18 cellular contexts compared by ENCODE assay signal in the genomic region with DNA sequence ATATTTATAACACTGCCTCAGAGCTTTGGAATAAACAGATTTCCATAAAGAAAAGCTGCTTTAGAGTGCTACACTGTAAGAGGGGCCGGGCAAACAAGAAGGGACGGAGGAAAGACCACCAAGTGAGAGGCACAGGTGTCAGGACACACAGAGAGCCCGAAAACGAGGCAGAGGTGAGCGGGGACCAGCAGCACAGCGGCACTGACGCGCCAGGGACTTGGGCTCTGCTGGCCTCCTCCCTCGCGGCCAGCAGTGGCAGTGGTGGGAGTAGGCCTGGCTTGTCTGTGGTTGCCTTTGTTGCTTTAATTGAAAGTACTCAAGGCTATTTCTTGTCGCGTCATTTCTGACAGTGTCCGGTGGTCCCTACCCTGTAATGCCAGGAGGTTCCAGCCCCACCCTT. TPM values are rescaled to one million over a fixed set of nuclear protein-coding genes. Genes with fewer than 3 reads are reported as not detected.
A peak's percentile ranks its signal among the peaks of the same experiment; 100 is the strongest.
DNase-seq lines count a peak whose midpoint lies in the region; ATAC-seq, FAIRE-seq and TF ChIP-seq lines count a peak whose summit lies in the region.
"Had no signal": no experiment of that assay in that cellular context is flagged by ENCODE, and none has a peak within 500 bp of the region (broad histone marks: within the 10 kb centered on the region; RNA-seq: fewer than 3 reads in every experiment).

No MANE protein-coding gene starts in this region.

- no peak for FAIRE-seq in kidney (lab: Jason Lieb, UNC)
- FAIRE-seq: H54 had no signal

- H3K9me3 ChIP-seq in RWPE2 (ENCODE audit: severe bottlenecking), result no peaks in the 10 kb centered on the region
- H3K9me3 ChIP-seq in kidney (ENCODE audit: control insufficient read depth in 1 of 2, low read length in 2 of 2), result no peaks in the 10 kb centered on the region
- no peaks in the 10 kb centered on the region for H3K9me3 ChIP-seq in upper lobe of right lung
- no peaks in the 10 kb centered on the region for H3K9me3 ChIP-seq in right cardiac atrium (ENCODE audit: control insufficient read depth, low read length)
- H3K9me3 ChIP-seq: SJSA1 had no signal

- intact Hi-C loops in kidney (cut with DNase I), result no loop called here
- intact Hi-C loops in posterior vena cava (cut with DNase I), result no loop called here
- intact Hi-C loops in upper lobe of right lung (cut with DNase I), result no loop called here
- intact Hi-C loops in right cardiac atrium (cut with DNase I), result loop anchor here in 2 of 4 donors (5.0 kb wide), 2 partner anchors 35 to 40 kb away; a partner anchor contains a TSS

- no peak for TF ChIP-seq CTCF in RWPE2 (IDR thresholded peaks at IDR 0.05; ENCODE audit: poor library complexity, severe bottlenecking)
- no peak for TF ChIP-seq CTCF in kidney (IDR thresholded peaks at IDR 0.05; ENCODE audit: borderline replicate concordance, extremely low read depth, insufficient read depth)
- TF ChIP-seq CTCF in upper lobe of right lung (IDR thresholded peaks at IDR 0.05), result no peak

- no peak overlapping the region for H3K27ac ChIP-seq in RWPE2 (ENCODE audit: poor library complexity, severe bottlenecking)
- no peak overlapping the region for H3K27ac ChIP-seq in kidney (ENCODE audit: low read depth in 2 of 2, low read length in 2 of 2)
- no peak overlapping the region for H3K27ac ChIP-seq in upper lobe of right lung
- no peak overlapping the region for H3K27ac ChIP-seq in right cardiac atrium (ENCODE audit: low read length)
- H3K27ac ChIP-seq: C4-2B, PC-9, RWPE1, SJSA1 had no signal

- ATAC-seq in RWPE2 (ENCODE audit: low read depth) (no peak), upper lobe of right lung (no peak), right cardiac atrium (no peak)

- DNase-seq in RWPE2 (ENCODE audit: low spot score) (peak; percentile 29), kidney (peak; percentile 53), posterior vena cava (ENCODE audit: low spot score) (peak; percentile 72), upper lobe of right lung (peak; percentile 60), CD1c-positive myeloid dendritic cell (ENCODE audit: extremely low spot score) (no peak), right cardiac atrium (no peak), NCI-H1436 treated with DMSO at 0.1 percent for 48 hours (lab: John Stamatoyannopoulos, UW) (no peak)
- DNase-seq: DND-41, KG1, MV-4-11, NCI-H187 treated with DMSO at 0.1 percent for 48 hours, NCI-H226, NCI-H524 treated with DMSO at 0.1 percent for 48 hours, PC-9 had no signal

- H3K36me3 ChIP-seq in RWPE2 (ENCODE audit: low read depth) (peaks cover under 1% of the 10 kb centered on the region; the same call in 1 of the 2 replicates), kidney (ENCODE audit: control insufficient read depth in 1 of 2, insufficient read depth in 2 of 2, low read length in 2 of 2) (no peaks in the 10 kb centered on the region), upper lobe of right lung (no peaks in the 10 kb centered on the region)

- no peak overlapping the region for H3K4me3 ChIP-seq in RWPE2 (ENCODE audit: severe bottlenecking)
- H3K4me3 ChIP-seq in kidney (ENCODE audit: low read length in 2 of 2), result no peak overlapping the region
- H3K4me3 ChIP-seq in upper lobe of right lung, result no peak overlapping the region
- H3K4me3 ChIP-seq in right cardiac atrium (ENCODE audit: low read length), result no peak overlapping the region
- H3K4me3 ChIP-seq: PC-9, SJSA1 had no signal

- WGBS in right cardiac atrium, result 83% methylated on average over 13 of the region's 13 CpGs

- no peaks in the 10 kb centered on the region for H3K27me3 ChIP-seq in RWPE2 (ENCODE audit: insufficient read depth, poor library complexity, severe bottlenecking)
- no peaks in the 10 kb centered on the region for H3K27me3 ChIP-seq in upper lobe of right lung
- no peaks in the 10 kb centered on the region for H3K27me3 ChIP-seq in right cardiac atrium (ENCODE audit: control insufficient read depth, insufficient read depth)
- H3K27me3 ChIP-seq: SJSA1 had no signal

- H3K4me1 ChIP-seq in RWPE2 (ENCODE audit: insufficient read depth, poor library complexity, severe bottlenecking) (peaks cover 9% of the 10 kb centered on the region), kidney (ENCODE audit: control insufficient read depth in 1 of 2, insufficient read depth in 1 of 2, low read depth in 1 of 2, low read length in 2 of 2) (peaks cover 7 to 13% of the 10 kb centered on the region in 2 donors), upper lobe of right lung (peaks cover 15% of the 10 kb centered on the region), right cardiac atrium (ENCODE audit: control insufficient read depth, insufficient read depth, low read length) (peaks cover 7% of the 10 kb centered on the region)

- H3K9ac ChIP-seq in kidney (ENCODE audit: low read length in 2 of 2), result no peak overlapping the region

RNA-seq across cellular contexts. Expression of a gene that starts 39.7 kb away (rescaled TPM):
- total RNA-seq in kidney (84.9 TPM), posterior vena cava (10 to 100 TPM; 56.6 to 74.3 TPM), upper lobe of right lung (58.8 TPM), right cardiac atrium (10 to 100 TPM; 25.3 to 46.3 (median 33.9) TPM)
- polyA plus RNA-seq in kidney (ENCODE audit: insufficient read depth, low read depth, low replicate concordance) (114 TPM), right cardiac atrium (17.6 TPM)

Comparison
In these comparisons a context has a peak if more than half of its experiments do, and no peak if none do; other contexts are left out.
1. DNase-seq: peak in RWPE2 (single experiment), kidney (single experiment), posterior vena cava (single experiment) and upper lobe of right lung (single experiment); none in CD1c-positive myeloid dendritic cell (single experiment), right cardiac atrium (0 of 3) and NCI-H1436 treated with DMSO at 0.1 percent for 48 hours (single experiment).